9 cellular contexts compared by ENCODE assay signal in the genomic region with DNA sequence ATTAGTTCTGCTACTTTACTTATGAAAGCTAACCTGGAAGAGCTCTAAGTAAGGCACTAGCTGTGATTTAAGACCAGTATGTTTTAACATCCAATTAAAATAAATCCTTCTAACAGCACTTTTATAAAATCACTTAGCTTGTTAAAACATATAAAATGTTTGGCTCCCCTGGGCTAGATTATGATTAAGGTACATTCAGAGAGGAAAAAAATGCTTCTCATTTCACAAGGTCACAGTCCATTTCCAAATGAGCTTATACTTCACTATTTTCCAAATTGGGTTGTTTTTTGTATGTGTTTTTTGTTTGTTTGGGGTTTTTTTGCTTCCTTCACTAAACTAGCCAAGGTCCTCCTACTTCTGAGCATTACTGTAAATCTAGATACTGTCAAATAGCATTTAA.
"Had no signal": no experiment of that assay in that cellular context is flagged by ENCODE, and none has a peak within 500 bp of the region (broad histone marks: within the 10 kb centered on the region; RNA-seq: fewer than 3 reads in every experiment).

No MANE protein-coding gene starts in this region.

- H3K4me3 ChIP-seq: GM23248, HAP-1 had no signal

- ATAC-seq: HCT116, HepG2 had no signal

- H3K9me3 ChIP-seq: HAP-1 had no signal

- DNase-seq: GM23248, GOT3, H7, KBM-7 had no signal

- H3K4me1 ChIP-seq: HAP-1 had no signal

- H3K36me3 ChIP-seq: HAP-1 had no signal

- H3K27ac ChIP-seq: GM23248, HL-60, KMS-11 had no signal
